ENCODE assay signal across 9 cellular contexts in genomic region chr4:147361726-147362125, GRCh38.
DNase-seq lines count a peak whose midpoint lies in the region; ATAC-seq and TF ChIP-seq lines count a peak whose summit lies in the region.
"Had no signal": no experiment of that assay in that cellular context is flagged by ENCODE, and none has a peak within 500 bp of the region (broad histone marks: within the 10 kb centered on the region; RNA-seq: fewer than 3 reads in every experiment).

No MANE protein-coding gene starts in this region.

- DNase-seq in dermis blood vessel endothelial cell (peak; percentile 83), lower lobe of right lung (no peak), thoracic aorta (ENCODE audit: low spot score) (no peak), WTC11 (ENCODE audit: low spot score) (no peak), occipital lobe (lab: John Stamatoyannopoulos, UW) (no peak)
- DNase-seq: mesendoderm had no signal

- no peak overlapping the region for H3K9ac ChIP-seq in KMS-11

- TF ChIP-seq CTCF in KMS-11 (conservative IDR thresholded peaks at IDR 0.05; ENCODE audit: low read depth, low read length) (no peak), lower lobe of right lung (IDR thresholded peaks at IDR 0.05) (no peak), thoracic aorta (IDR thresholded peaks at IDR 0.05) (no peak), WTC11 (IDR thresholded peaks at IDR 0.05) (no peak)

- intact Hi-C loops in lower lobe of right lung (cut with DNase I): no loop called here

- H3K36me3 Mint-ChIP-seq in WTC11: no peaks in the 10 kb centered on the region

- H3K27me3 Mint-ChIP-seq in WTC11 (ENCODE audit: low read depth): no peaks in the 10 kb centered on the region

- H2AFZ ChIP-seq in KMS-11 (ENCODE audit: low read depth): no peak overlapping the region

- no peak overlapping the region for H3K4me3 ChIP-seq in KMS-11 (IDR thresholded peaks at IDR 0.05; ENCODE audit: insufficient read depth, low read depth, low read length)
- no peak overlapping the region for H3K4me3 ChIP-seq in lower lobe of right lung
- no peak overlapping the region for H3K4me3 ChIP-seq in thoracic aorta

- peak overlapping the region; percentile 33 for H3K4me2 ChIP-seq in KMS-11

- no peaks in the 10 kb centered on the region for H3K4me1 Mint-ChIP-seq in WTC11

- H3K79me2 ChIP-seq in KMS-11 (ENCODE audit: insufficient read depth, low read depth): no peaks in the 10 kb centered on the region

- H3K36me3 ChIP-seq in KMS-11 (ENCODE audit: insufficient read depth) (no peaks in the 10 kb centered on the region), lower lobe of right lung (no peaks in the 10 kb centered on the region), thoracic aorta (no peaks in the 10 kb centered on the region)

- no peak overlapping the region for H3K27ac Mint-ChIP-seq in WTC11

- POLR2A ChIA-PET in WTC11 (lab: Charles Lee): no interaction called here

- ATAC-seq in lower lobe of right lung (peak; percentile 71 to 85), thoracic aorta (ENCODE audit: insufficient number of reproducible peaks, low FRiP score, low read depth) (peak; percentile 94), GM21447 (IDR thresholded peaks at IDR 0.05; ENCODE audit: unreplicated experiment) (no peak), WTC11 (no peak), HG03378 (IDR thresholded peaks at IDR 0.05; ENCODE audit: unreplicated experiment) (no peak)

- no peak overlapping the region for H3K4me3 Mint-ChIP-seq in WTC11

- H3K4me1 ChIP-seq in KMS-11 (ENCODE audit: low read depth, poor library complexity, severe bottlenecking) (peaks cover 27% of the 10 kb centered on the region), lower lobe of right lung (peaks cover 34% of the 10 kb centered on the region), thoracic aorta (ENCODE audit: control insufficient read depth in 1 of 2, low read depth in 2 of 2) (peaks cover 7 to 44% of the 10 kb centered on the region in 2 donors)

- no peaks in the 10 kb centered on the region for H4K20me1 ChIP-seq in KMS-11 (ENCODE audit: insufficient read depth)

- peaks cover 7% of the 10 kb centered on the region; the same call in 1 of the 2 replicates for H3K9me3 Mint-ChIP-seq in WTC11

- H3K27me3 ChIP-seq in KMS-11 (ENCODE audit: insufficient read depth, low read depth): no peaks in the 10 kb centered on the region
- no peaks in the 10 kb centered on the region for H3K27me3 ChIP-seq in lower lobe of right lung (ENCODE audit: low read depth)
- no peaks in the 10 kb centered on the region for H3K27me3 ChIP-seq in thoracic aorta (replicated peaks; ENCODE audit: insufficient read depth)

- CTCF ChIA-PET in WTC11 (lab: Charles Lee): interaction anchor here (1.2 kb wide), 1 partner anchor 265 kb away, joined by 4 read pairs; no protein-coding TSS in a partner anchor

- H3K27ac ChIP-seq in KMS-11 (no peak overlapping the region), lower lobe of right lung (peak overlapping the region; percentile 83), thoracic aorta (peak overlapping the region; percentile 65 to 74)

- H3K9me3 ChIP-seq in lower lobe of right lung (no peaks in the 10 kb centered on the region), thoracic aorta (no peaks in the 10 kb centered on the region)

TF ChIP-seq in WTC11, 78 proteins besides CTCF, POLR2A, EP300 and RAD21 (continues in another document):
- TF ChIP-seq EMX1 (CRISPR knock-in tag; IDR thresholded peaks at IDR 0.05): no peak
- no peak for TF ChIP-seq ATF3 (CRISPR knock-in tag; conservative IDR thresholded peaks at IDR 0.05)
- TF ChIP-seq CBFB (CRISPR knock-in tag; IDR thresholded peaks at IDR 0.05; ENCODE audit: low read depth): no peak
- no peak for TF ChIP-seq TCF7 (CRISPR knock-in tag; IDR thresholded peaks at IDR 0.05; ENCODE audit: low read depth)
- TF ChIP-seq, protein P1, sequence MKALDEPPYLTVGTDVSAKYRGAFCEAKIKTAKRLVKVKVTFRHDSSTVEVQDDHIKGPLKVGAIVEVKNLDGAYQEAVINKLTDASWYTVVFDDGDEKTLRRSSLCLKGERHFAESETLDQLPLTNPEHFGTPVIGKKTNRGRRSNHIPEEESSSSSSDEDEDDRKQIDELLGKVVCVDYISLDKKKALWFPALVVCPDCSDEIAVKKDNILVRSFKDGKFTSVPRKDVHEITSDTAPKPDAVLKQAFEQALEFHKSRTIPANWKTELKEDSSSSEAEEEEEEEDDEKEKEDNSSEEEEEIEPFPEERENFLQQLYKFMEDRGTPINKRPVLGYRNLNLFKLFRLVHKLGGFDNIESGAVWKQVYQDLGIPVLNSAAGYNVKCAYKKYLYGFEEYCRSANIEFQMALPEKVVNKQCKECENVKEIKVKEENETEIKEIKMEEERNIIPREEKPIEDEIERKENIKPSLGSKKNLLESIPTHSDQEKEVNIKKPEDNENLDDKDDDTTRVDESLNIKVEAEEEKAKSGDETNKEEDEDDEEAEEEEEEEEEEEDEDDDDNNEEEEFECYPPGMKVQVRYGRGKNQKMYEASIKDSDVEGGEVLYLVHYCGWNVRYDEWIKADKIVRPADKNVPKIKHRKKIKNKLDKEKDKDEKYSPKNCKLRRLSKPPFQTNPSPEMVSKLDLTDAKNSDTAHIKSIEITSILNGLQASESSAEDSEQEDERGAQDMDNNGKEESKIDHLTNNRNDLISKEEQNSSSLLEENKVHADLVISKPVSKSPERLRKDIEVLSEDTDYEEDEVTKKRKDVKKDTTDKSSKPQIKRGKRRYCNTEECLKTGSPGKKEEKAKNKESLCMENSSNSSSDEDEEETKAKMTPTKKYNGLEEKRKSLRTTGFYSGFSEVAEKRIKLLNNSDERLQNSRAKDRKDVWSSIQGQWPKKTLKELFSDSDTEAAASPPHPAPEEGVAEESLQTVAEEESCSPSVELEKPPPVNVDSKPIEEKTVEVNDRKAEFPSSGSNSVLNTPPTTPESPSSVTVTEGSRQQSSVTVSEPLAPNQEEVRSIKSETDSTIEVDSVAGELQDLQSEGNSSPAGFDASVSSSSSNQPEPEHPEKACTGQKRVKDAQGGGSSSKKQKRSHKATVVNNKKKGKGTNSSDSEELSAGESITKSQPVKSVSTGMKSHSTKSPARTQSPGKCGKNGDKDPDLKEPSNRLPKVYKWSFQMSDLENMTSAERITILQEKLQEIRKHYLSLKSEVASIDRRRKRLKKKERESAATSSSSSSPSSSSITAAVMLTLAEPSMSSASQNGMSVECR (CRISPR knock-in tag; IDR thresholded peaks at IDR 0.05; ENCODE audit: borderline replicate concordance): no peak
- no peak for TF ChIP-seq MXD4 (CRISPR knock-in tag; IDR thresholded peaks at IDR 0.05; ENCODE audit: borderline replicate concordance)
- TF ChIP-seq, protein P2, sequence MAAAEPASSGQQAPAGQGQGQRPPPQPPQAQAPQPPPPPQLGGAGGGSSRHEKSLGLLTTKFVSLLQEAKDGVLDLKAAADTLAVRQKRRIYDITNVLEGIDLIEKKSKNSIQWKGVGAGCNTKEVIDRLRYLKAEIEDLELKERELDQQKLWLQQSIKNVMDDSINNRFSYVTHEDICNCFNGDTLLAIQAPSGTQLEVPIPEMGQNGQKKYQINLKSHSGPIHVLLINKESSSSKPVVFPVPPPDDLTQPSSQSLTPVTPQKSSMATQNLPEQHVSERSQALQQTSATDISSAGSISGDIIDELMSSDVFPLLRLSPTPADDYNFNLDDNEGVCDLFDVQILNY (CRISPR knock-in tag; IDR thresholded peaks at IDR 0.05): no peak
- no peak for TF ChIP-seq ZNF423 (CRISPR knock-in tag; IDR thresholded peaks at IDR 0.05)
- TF ChIP-seq, protein P3, sequence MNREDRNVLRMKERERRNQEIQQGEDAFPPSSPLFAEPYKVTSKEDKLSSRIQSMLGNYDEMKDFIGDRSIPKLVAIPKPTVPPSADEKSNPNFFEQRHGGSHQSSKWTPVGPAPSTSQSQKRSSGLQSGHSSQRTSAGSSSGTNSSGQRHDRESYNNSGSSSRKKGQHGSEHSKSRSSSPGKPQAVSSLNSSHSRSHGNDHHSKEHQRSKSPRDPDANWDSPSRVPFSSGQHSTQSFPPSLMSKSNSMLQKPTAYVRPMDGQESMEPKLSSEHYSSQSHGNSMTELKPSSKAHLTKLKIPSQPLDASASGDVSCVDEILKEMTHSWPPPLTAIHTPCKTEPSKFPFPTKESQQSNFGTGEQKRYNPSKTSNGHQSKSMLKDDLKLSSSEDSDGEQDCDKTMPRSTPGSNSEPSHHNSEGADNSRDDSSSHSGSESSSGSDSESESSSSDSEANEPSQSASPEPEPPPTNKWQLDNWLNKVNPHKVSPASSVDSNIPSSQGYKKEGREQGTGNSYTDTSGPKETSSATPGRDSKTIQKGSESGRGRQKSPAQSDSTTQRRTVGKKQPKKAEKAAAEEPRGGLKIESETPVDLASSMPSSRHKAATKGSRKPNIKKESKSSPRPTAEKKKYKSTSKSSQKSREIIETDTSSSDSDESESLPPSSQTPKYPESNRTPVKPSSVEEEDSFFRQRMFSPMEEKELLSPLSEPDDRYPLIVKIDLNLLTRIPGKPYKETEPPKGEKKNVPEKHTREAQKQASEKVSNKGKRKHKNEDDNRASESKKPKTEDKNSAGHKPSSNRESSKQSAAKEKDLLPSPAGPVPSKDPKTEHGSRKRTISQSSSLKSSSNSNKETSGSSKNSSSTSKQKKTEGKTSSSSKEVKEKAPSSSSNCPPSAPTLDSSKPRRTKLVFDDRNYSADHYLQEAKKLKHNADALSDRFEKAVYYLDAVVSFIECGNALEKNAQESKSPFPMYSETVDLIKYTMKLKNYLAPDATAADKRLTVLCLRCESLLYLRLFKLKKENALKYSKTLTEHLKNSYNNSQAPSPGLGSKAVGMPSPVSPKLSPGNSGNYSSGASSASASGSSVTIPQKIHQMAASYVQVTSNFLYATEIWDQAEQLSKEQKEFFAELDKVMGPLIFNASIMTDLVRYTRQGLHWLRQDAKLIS (CRISPR knock-in tag; IDR thresholded peaks at IDR 0.05; ENCODE audit: borderline replicate concordance): no peak
- no peak for TF ChIP-seq ZNF263 (CRISPR knock-in tag; IDR thresholded peaks at IDR 0.05; ENCODE audit: low read depth)
- TF ChIP-seq SMAD3 (CRISPR knock-in tag; IDR thresholded peaks at IDR 0.05; ENCODE audit: borderline replicate concordance): no peak

Comparison
In these comparisons a context has a peak if more than half of its experiments do, and no peak if none do; other contexts are left out.
1. ATAC-seq: peak in lower lobe of right lung (2 of 2) and thoracic aorta (single experiment); none in GM21447 (single experiment), WTC11 (single experiment) and HG03378 (single experiment).